In genomic region chr2:174760845-174761473, GRCh38 we compare ENCODE assay signal across 27 cellular contexts. TPM values are rescaled to one million over a fixed set of nuclear protein-coding genes. Genes with fewer than 3 reads are reported as not detected.
A peak's percentile ranks its signal among the peaks of the same experiment; 100 is the strongest.
DNase-seq lines count a peak whose midpoint lies in the region; ATAC-seq lines count a peak whose summit lies in the region.
"Had no signal": no experiment of that assay in that cellular context is flagged by ENCODE, and none has a peak within 500 bp of the region (broad histone marks: within the 10 kb centered on the region; RNA-seq: fewer than 3 reads in every experiment).

No MANE protein-coding gene starts in this region.

- no peak overlapping the region for H3K4me3 ChIP-seq in Karpas-422 (ENCODE audit: low read length)
- H3K4me3 ChIP-seq: cardiac muscle cell, coronary artery, esophagus muscularis mucosa, SJSA1 had no signal

- H3K27me3 ChIP-seq in Karpas-422 (ENCODE audit: low read length) = no peaks in the 10 kb centered on the region
- H3K27me3 ChIP-seq: cardiac muscle cell, esophagus muscularis mucosa, SJSA1 had no signal

- H3K27ac ChIP-seq in Karpas-422 (ENCODE audit: low read length) = no peak overlapping the region
- H3K27ac ChIP-seq: cardiac muscle cell, coronary artery, esophagus muscularis mucosa, SJSA1 had no signal

- no peaks in the 10 kb centered on the region for H3K79me2 ChIP-seq in Karpas-422 (ENCODE audit: low read length)

- H2AFZ ChIP-seq in Karpas-422 (ENCODE audit: low read length) = no peak overlapping the region

- no peaks in the 10 kb centered on the region for H3K4me1 ChIP-seq in Karpas-422 (ENCODE audit: low read length)
- H3K4me1 ChIP-seq: Caco-2 had no signal

- no peaks in the 10 kb centered on the region for H3K36me3 ChIP-seq in Karpas-422 (ENCODE audit: insufficient read depth, low read length)
- H3K36me3 ChIP-seq: cardiac muscle cell, esophagus muscularis mucosa, SJSA1 had no signal

- no peak overlapping the region for H3K9ac ChIP-seq in Karpas-422 (ENCODE audit: low read length)

- H3K9me3 ChIP-seq in Karpas-422 (ENCODE audit: low read length) = no peaks in the 10 kb centered on the region
- H3K9me3 ChIP-seq: Caco-2, esophagus muscularis mucosa, SJSA1 had no signal

- H3K9me2 ChIP-seq in Karpas-422 (replicated peaks; ENCODE audit: insufficient read depth, low read length) = no peaks in the 10 kb centered on the region

- no peak overlapping the region for H3K4me2 ChIP-seq in Karpas-422 (ENCODE audit: low read depth, low read length, poor library complexity, severe bottlenecking)

- no peaks in the 10 kb centered on the region for H4K20me1 ChIP-seq in Karpas-422 (ENCODE audit: insufficient read depth, low read depth, low read length)

- peak; percentile 21 for DNase-seq in DMS 273 treated with DMSO at 0.1 percent for 48 hours (lab: John Stamatoyannopoulos, UW)
- DNase-seq in NCI-H1436 (lab: John Stamatoyannopoulos, UW) = peak; percentile 8
- peak; percentile 91 for DNase-seq in NCI-H510A treated with DMSO at 0.1 percent for 48 hours (lab: John Stamatoyannopoulos, UW)
- peak; percentile 71 for DNase-seq in myocyte (ENCODE audit: low read depth)
- DNase-seq in NCI-H446 (lab: John Stamatoyannopoulos, UW) = no peak
- no peak for DNase-seq in Karpas-422
- DNase-seq in GOT3 (lab: John Stamatoyannopoulos, UW) = no peak
- DNase-seq: activated T-cell treated with anti-CD3 and anti-CD28 coated beads, Interleukin-2, amount 50 U/mL, for 48 hours; anterior cingulate cortex; C1 segment of cervical spinal cord; Caco-2; hypothalamus; KG1; left ventricle myocardium superior; midbrain; NCI-H146; T-cell had no signal

- ATAC-seq in HG03378 (IDR thresholded peaks at IDR 0.05; ENCODE audit: unreplicated experiment) = no peak
- ATAC-seq: HCT116, left ventricle myocardium superior, Panc1, sciatic nerve, T-cell had no signal

RNA-seq across cellular contexts. Expression of gene CHRNA1, which starts 3.3 kb away (rescaled TPM):
- total RNA-seq in myocyte = 1,841 and 1,867 TPM in 2 replicates
- polyA plus RNA-seq in myocyte (2012) = 770 TPM
- total RNA-seq in Karpas-422 (2014; rRNA removed; shearing (Covaris generic); ENCODE audit: low replicate concordance) = not detected in 2 replicates
- total RNA-seq: Caco-2, esophagus muscularis mucosa, frontal cortex, left ventricle myocardium superior had no signal
- polyA plus RNA-seq: cardiac muscle cell, neural cell had no signal

Comparison
In these comparisons a context has a peak if more than half of its experiments do, and no peak if none do; other contexts are left out.
1. DNase-seq: peak in DMS 273 treated with DMSO at 0.1 percent for 48 hours (single experiment), NCI-H1436 (single experiment), NCI-H510A treated with DMSO at 0.1 percent for 48 hours (single experiment) and myocyte (single experiment); none in NCI-H446 (0 of 2), Karpas-422 (single experiment) and GOT3 (single experiment).
2. RNA of gene CHRNA1, which starts 3.3 kb away (total RNA-seq): 1,841 to 1,867 TPM in myocyte; not detected in Karpas-422; every median in the first group is over 1,000 times any median in the second.